ENCODE assay signal across 14 cellular contexts in the genomic region with DNA sequence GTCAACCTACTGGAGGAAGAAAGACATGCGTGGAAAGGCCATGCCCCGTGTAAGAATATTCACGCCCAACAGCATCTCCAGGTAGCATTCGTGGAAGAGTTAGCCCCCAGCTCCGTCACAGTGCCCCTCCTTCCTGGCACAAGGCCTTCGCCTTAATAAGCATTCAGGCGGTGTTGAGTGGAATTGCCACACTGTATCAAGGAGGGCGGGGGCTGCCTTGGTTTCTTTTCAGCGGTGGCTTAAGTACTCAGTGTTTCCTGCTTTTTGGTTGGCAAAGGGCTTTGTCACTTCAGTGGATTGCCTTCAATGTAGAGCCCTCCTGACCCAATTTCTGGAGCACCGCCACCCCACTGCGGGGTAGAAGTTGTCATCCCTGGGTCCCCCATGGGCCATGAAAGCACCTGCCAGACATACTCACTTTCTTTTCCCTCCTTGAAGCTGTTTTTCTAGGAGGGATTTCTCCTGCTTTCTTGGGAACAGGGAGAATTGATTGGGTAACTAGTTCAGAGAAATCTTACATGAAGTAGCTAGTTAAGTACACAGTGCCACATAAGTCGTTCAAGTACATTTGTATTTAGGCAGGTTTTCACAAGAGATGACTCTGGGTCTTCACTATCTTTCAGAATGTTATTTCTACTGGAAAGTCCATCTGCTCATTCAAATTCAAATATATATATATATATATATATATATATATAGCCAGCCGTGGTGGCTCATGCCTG.
DNase-seq lines count a peak whose midpoint lies in the region; ATAC-seq and TF ChIP-seq lines count a peak whose summit lies in the region.
"Had no signal": no experiment of that assay in that cellular context is flagged by ENCODE, and none has a peak within 500 bp of the region (broad histone marks: within the 10 kb centered on the region; RNA-seq: fewer than 3 reads in every experiment).

No MANE protein-coding gene starts in this region.

- peaks cover 0 to 11% of the 10 kb centered on the region in 2 donors for H3K4me1 ChIP-seq in left lung
- no peaks in the 10 kb centered on the region for H3K4me1 ChIP-seq in SJCRH30

- DNase-seq in activated T-cell treated with anti-CD3 and anti-CD28 coated beads, Interleukin-2, amount 50 U/mL, for 72 hours, result no peak
- DNase-seq in activated T-cell treated with anti-CD3 and anti-CD28 coated beads for 4 hours (no peak), T-helper 17 cell (no peak), left lung (peak in 1 of 2 donors; percentile 59), AG08396 (ENCODE audit: low spot score) (no peak), SJCRH30 (no peak), NCI-H2227 treated with DMSO at 0.1 percent for 48 hours (lab: John Stamatoyannopoulos, UW) (no peak)
- DNase-seq: COR-L47; cortex of kidney; Karpas-422; NK-92 treated with Interleukin-12 subunit alpha and Interleukin-12 subunit beta, amount 100 ng/mL, for 24 hours; substantia nigra had no signal

- H3K36me3 Mint-ChIP-seq in activated T-cell treated with anti-CD3 and anti-CD28 coated beads, Interleukin-2, amount 50 U/mL, for 72 hours (ENCODE audit: insufficient read depth in 2 of 2), result no peaks in the 10 kb centered on the region
- no peaks in the 10 kb centered on the region for H3K36me3 Mint-ChIP-seq in T-helper 17 cell (ENCODE audit: low read depth)
- no peaks in the 10 kb centered on the region for H3K36me3 Mint-ChIP-seq in stimulated activated memory B cell treated with anti-CD40 and anti-IgM and Interleukin-4, amounts not matched to agents 10 μg/mL and 1 μg/mL and 100 μg/mL, for 72 hours

- peaks cover 0 to 2% of the 10 kb centered on the region in 2 donors for H3K9me3 Mint-ChIP-seq in activated T-cell treated with anti-CD3 and anti-CD28 coated beads, Interleukin-2, amount 50 U/mL, for 72 hours
- no peaks in the 10 kb centered on the region for H3K9me3 Mint-ChIP-seq in stimulated activated memory B cell treated with anti-CD40 and anti-IgM and Interleukin-4, amounts not matched to agents 10 μg/mL and 1 μg/mL and 100 μg/mL, for 72 hours

- H3K27me3 ChIP-seq in left lung (no peaks in the 10 kb centered on the region), SJCRH30 (no peaks in the 10 kb centered on the region)

- H3K27ac ChIP-seq in left lung, result peak overlapping the region; percentile 44 to 71
- H3K27ac ChIP-seq in SJCRH30, result no peak overlapping the region

- H3K27me3 Mint-ChIP-seq in activated T-cell treated with anti-CD3 and anti-CD28 coated beads, Interleukin-2, amount 50 U/mL, for 72 hours (ENCODE audit: low read depth), result peaks cover 6% of the 10 kb centered on the region
- peaks cover 5% of the 10 kb centered on the region for H3K27me3 Mint-ChIP-seq in T-helper 17 cell
- H3K27me3 Mint-ChIP-seq in stimulated activated memory B cell treated with anti-CD40 and anti-IgM and Interleukin-4, amounts not matched to agents 10 μg/mL and 1 μg/mL and 100 μg/mL, for 72 hours, result no peaks in the 10 kb centered on the region

- H3K9me3 ChIP-seq in T-helper 17 cell (ENCODE audit: control insufficient read depth, low read length, poor library complexity, severe bottlenecking), result no peaks in the 10 kb centered on the region
- no peaks in the 10 kb centered on the region for H3K9me3 ChIP-seq in left lung
- no peaks in the 10 kb centered on the region for H3K9me3 ChIP-seq in SJCRH30 (replicated peaks)

- intact Hi-C loops in left lung (cut with DNase I), result no loop called here

- H3K4me3 Mint-ChIP-seq in activated T-cell treated with anti-CD3 and anti-CD28 coated beads, Interleukin-2, amount 50 U/mL, for 72 hours, result peak overlapping the region; percentile 46 to 68
- H3K4me3 Mint-ChIP-seq in T-helper 17 cell, result peak overlapping the region; percentile 58
- H3K4me3 Mint-ChIP-seq in stimulated activated memory B cell treated with anti-CD40 and anti-IgM and Interleukin-4, amounts not matched to agents 10 μg/mL and 1 μg/mL and 100 μg/mL, for 72 hours, result peak overlapping the region; percentile 34

- H3K36me3 ChIP-seq in left lung (no peaks in the 10 kb centered on the region), SJCRH30 (no peaks in the 10 kb centered on the region)

- H3K27ac Mint-ChIP-seq in activated T-cell treated with anti-CD3 and anti-CD28 coated beads, Interleukin-2, amount 50 U/mL, for 72 hours, result no peak overlapping the region
- H3K27ac Mint-ChIP-seq in T-helper 17 cell, result peak overlapping the region; percentile 74
- H3K27ac Mint-ChIP-seq in stimulated activated memory B cell treated with anti-CD40 and anti-IgM and Interleukin-4, amounts not matched to agents 10 μg/mL and 1 μg/mL and 100 μg/mL, for 72 hours, result peak overlapping the region; percentile 71
- H3K27ac Mint-ChIP-seq: GM23338 had no signal

- no peak for ATAC-seq in activated T-cell treated with anti-CD3 and anti-CD28 coated beads, Interleukin-2, amount 50 U/mL, for 72 hours (replicated peaks in 1 of 2)
- ATAC-seq in T-helper 17 cell, result no peak
- ATAC-seq in left lung, result peak; percentile 87
- ATAC-seq in stimulated activated memory B cell treated with anti-CD40 and anti-IgM and Interleukin-4, amounts not matched to agents 10 μg/mL and 1 μg/mL and 100 μg/mL, for 72 hours, result no peak

- peaks cover 20% of the 10 kb centered on the region for H3K4me1 Mint-ChIP-seq in activated T-cell treated with anti-CD3 and anti-CD28 coated beads, Interleukin-2, amount 50 U/mL, for 72 hours (ENCODE audit: low read depth)
- H3K4me1 Mint-ChIP-seq in T-helper 17 cell, result peaks cover 9% of the 10 kb centered on the region
- H3K4me1 Mint-ChIP-seq in stimulated activated memory B cell treated with anti-CD40 and anti-IgM and Interleukin-4, amounts not matched to agents 10 μg/mL and 1 μg/mL and 100 μg/mL, for 72 hours, result peaks cover 12% of the 10 kb centered on the region
- H3K4me1 Mint-ChIP-seq: GM23338 had no signal

- no peak overlapping the region for H3K4me3 ChIP-seq in left lung
- no peak overlapping the region for H3K4me3 ChIP-seq in SJCRH30

- TF ChIP-seq CTCF in left lung (IDR thresholded peaks at IDR 0.05), result no peak
